Comparison of ENCODE assay signal across 28 cellular contexts in genomic region chr10:76733441-76733840, GRCh38.
"Had no signal": no experiment of that assay in that cellular context is flagged by ENCODE, and none has a peak within 500 bp of the region (broad histone marks: within the 10 kb centered on the region; RNA-seq: fewer than 3 reads in every experiment).

No MANE protein-coding gene starts in this region.

- DNase-seq: activated CD4-positive, alpha-beta memory T cell treated with anti-CD3 and anti-CD28 coated beads, Interleukin-2, amount 10 ng/mL, durations not matched to agents 7 days and 5 days; activated CD4-positive, alpha-beta T cell treated with anti-CD3 and anti-CD28 coated beads for 36 hours; activated CD4-positive, alpha-beta T cell treated with anti-CD3 and anti-CD28 coated beads, Interleukin-2, amount 50 U/mL, for 1 hour; activated CD4-positive, CD25-positive, alpha-beta regulatory T cell; activated gamma-delta T cell; activated naive CD4-positive, alpha-beta T cell treated with anti-CD3 and anti-CD28 coated beads for 36 hours; activated T-cell treated with anti-CD3 and anti-CD28 coated beads for 4 hours; activated T-cell treated with anti-CD3 and anti-CD28 coated beads, Interleukin-2, amount 50 U/mL, for 48 hours; amygdala; Karpas-422; NCI-H1105; NCI-H1436 treated with DMSO at 0.1 percent for 48 hours; NCI-H187; NCI-H2081; NCI-H510A treated with DMSO at 0.1 percent for 48 hours; NCI-H69; NK-92 treated with Interleukin-12 subunit alpha and Interleukin-12 subunit beta, amount 100 ng/mL, for 24 hours; OCI-M1; RPMI8226; T-cell; T-helper 2 cell; T1000 had no signal

- ATAC-seq: activated CD4-positive, alpha-beta T cell treated with anti-CD3 and anti-CD28 coated beads for 36 hours; activated T-helper 17 cell treated with anti-CD3 and anti-CD28 coated beads, Interleukin-2, amount 50 U/mL, for 72 hours; K562; Panc1; Right ventricle myocardium inferior; SK-N-SH treated with all-trans-retinoic acid at 6 μM for 48 hours; T-cell had no signal

- FAIRE-seq: astrocyte, K562 had no signal
